Comparison of ENCODE assay signal across 1 cellular context in the genomic region with DNA sequence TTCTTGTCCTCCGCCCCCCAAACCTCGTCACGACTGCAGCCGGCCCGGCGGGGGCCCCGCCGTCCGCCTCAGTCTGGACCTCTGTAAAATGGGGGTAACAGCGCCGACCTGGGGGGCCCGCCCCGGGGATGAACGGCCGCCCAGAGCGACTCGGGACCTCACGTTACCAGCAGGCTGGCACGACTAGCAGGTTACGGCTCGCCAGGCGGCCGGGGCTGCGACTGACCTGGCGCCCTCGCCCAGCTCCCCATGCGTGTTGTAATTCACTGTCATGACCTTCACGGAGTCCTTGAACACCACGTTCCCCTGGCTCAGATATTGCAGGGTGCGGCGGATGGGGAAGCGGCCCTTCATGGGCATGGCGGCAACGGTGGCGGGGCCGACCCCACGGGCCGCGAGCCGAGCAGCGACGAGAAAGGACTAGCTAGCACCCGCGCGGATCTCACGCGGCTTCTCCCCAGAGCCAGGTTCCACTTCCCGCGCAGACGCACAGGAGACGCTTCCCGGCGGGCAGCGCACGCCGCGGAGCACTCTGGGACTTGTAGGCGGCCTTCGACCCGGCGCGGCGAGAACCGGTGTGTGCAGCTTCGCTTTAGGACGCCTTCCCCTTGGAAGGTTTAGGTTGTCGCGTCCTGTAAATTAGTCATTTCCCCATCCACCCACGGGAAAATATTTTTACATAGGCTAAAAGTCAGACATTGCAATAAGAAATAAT.
A peak's percentile ranks its signal among the peaks of the same experiment; 100 is the strongest.
TF ChIP-seq lines count a peak whose summit lies in the region.

A gene (minus strand): TSS at position 481 of the 715 bp plus-strand sequence. CDS start 121 bp downstream, at position 360.

TF ChIP-seq in K562, 482 proteins besides CTCF, POLR2A, EP300 and RAD21 (continued from another document and continues in another):
- TF ChIP-seq, protein P1, sequence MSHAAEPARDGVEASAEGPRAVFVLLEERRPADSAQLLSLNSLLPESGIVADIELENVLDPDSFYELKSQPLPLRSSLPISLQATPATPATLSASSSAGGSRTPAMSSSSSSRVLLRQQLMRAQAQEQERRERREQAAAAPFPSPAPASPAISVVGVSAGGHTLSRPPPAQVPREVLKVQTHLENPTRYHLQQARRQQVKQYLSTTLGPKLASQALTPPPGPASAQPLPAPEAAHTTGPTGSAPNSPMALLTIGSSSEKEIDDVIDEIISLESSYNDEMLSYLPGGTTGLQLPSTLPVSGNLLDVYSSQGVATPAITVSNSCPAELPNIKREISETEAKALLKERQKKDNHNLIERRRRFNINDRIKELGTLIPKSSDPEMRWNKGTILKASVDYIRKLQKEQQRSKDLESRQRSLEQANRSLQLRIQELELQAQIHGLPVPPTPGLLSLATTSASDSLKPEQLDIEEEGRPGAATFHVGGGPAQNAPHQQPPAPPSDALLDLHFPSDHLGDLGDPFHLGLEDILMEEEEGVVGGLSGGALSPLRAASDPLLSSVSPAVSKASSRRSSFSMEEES (CRISPR knock-in tag; IDR thresholded peaks at IDR 0.05): no peak
- 0 out of 2 replicates have a peak, but pooled peaks have one; percentile 48 for TF ChIP-seq ELF1 (tag; IDR thresholded peaks at IDR 0.05)
- TF ChIP-seq, protein P2, sequence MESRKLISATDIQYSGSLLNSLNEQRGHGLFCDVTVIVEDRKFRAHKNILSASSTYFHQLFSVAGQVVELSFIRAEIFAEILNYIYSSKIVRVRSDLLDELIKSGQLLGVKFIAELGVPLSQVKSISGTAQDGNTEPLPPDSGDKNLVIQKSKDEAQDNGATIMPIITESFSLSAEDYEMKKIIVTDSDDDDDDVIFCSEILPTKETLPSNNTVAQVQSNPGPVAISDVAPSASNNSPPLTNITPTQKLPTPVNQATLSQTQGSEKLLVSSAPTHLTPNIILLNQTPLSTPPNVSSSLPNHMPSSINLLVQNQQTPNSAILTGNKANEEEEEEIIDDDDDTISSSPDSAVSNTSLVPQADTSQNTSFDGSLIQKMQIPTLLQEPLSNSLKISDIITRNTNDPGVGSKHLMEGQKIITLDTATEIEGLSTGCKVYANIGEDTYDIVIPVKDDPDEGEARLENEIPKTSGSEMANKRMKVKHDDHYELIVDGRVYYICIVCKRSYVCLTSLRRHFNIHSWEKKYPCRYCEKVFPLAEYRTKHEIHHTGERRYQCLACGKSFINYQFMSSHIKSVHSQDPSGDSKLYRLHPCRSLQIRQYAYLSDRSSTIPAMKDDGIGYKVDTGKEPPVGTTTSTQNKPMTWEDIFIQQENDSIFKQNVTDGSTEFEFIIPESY (CRISPR knock-in tag; IDR thresholded peaks at IDR 0.05): peak; percentile 20; the same call in 1 of the 2 replicates
- no peak for TF ChIP-seq ZNF41 (CRISPR knock-in tag; conservative IDR thresholded peaks at IDR 0.05)
- peak; percentile 51 for TF ChIP-seq PHF20 (IDR thresholded peaks at IDR 0.05; ENCODE audit: partially characterized antibody)
- peak; percentile 45; the same call in 1 of the 2 replicates for TF ChIP-seq MXI1 (IDR thresholded peaks at IDR 0.05; ENCODE audit: low read depth, low read length)
- peak; percentile 72 for TF ChIP-seq SP1 (CRISPR knock-in tag; IDR thresholded peaks at IDR 0.05)
- TF ChIP-seq, protein P3, sequence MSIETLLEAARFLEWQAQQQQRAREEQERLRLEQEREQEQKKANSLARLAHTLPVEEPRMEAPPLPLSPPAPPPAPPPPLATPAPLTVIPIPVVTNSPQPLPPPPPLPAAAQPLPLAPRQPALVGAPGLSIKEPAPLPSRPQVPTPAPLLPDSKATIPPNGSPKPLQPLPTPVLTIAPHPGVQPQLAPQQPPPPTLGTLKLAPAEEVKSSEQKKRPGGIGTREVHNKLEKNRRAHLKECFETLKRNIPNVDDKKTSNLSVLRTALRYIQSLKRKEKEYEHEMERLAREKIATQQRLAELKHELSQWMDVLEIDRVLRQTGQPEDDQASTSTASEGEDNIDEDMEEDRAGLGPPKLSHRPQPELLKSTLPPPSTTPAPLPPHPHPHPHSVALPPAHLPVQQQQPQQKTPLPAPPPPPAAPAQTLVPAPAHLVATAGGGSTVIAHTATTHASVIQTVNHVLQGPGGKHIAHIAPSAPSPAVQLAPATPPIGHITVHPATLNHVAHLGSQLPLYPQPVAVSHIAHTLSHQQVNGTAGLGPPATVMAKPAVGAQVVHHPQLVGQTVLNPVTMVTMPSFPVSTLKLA (conservative IDR thresholded peaks at IDR 0.05): peak; percentile 76 to 92
- peak; percentile 90 for TF ChIP-seq TBP (optimal IDR thresholded peaks at IDR 0.05; ENCODE audit: low read depth, low read length)
- TF ChIP-seq STAG1 (CRISPR knock-in tag; IDR thresholded peaks at IDR 0.05; ENCODE audit: borderline replicate concordance): no peak
- TF ChIP-seq COPS2 (conservative IDR thresholded peaks at IDR 0.05): no peak
- TF ChIP-seq, protein P4, sequence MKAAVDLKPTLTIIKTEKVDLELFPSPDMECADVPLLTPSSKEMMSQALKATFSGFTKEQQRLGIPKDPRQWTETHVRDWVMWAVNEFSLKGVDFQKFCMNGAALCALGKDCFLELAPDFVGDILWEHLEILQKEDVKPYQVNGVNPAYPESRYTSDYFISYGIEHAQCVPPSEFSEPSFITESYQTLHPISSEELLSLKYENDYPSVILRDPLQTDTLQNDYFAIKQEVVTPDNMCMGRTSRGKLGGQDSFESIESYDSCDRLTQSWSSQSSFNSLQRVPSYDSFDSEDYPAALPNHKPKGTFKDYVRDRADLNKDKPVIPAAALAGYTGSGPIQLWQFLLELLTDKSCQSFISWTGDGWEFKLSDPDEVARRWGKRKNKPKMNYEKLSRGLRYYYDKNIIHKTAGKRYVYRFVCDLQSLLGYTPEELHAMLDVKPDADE (conservative IDR thresholded peaks at IDR 0.05; ENCODE audit: control insufficient read depth, low read depth, low read length): peak; percentile 89
- TF ChIP-seq, protein P5, sequence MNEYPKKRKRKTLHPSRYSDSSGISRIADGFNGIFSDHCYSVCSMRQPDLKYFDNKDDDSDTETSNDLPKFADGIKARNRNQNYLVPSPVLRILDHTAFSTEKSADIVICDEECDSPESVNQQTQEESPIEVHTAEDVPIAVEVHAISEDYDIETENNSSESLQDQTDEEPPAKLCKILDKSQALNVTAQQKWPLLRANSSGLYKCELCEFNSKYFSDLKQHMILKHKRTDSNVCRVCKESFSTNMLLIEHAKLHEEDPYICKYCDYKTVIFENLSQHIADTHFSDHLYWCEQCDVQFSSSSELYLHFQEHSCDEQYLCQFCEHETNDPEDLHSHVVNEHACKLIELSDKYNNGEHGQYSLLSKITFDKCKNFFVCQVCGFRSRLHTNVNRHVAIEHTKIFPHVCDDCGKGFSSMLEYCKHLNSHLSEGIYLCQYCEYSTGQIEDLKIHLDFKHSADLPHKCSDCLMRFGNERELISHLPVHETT (CRISPR knock-in tag; conservative IDR thresholded peaks at IDR 0.05 in 1 of 2, IDR thresholded peaks at IDR 0.05 in 1 of 2): peak in 1 of 2 experiments; percentile 89; a peak in 2 of 4 replicates
- no peak for TF ChIP-seq HMG20B (CRISPR knock-in tag; IDR thresholded peaks at IDR 0.05)
- TF ChIP-seq ZC3H11A (IDR thresholded peaks at IDR 0.05; ENCODE audit: low read depth, low read length): no peak
- TF ChIP-seq TAF9B (IDR thresholded peaks at IDR 0.05; ENCODE audit: partially characterized antibody): no peak
- no peak for TF ChIP-seq PTTG1 (tag; IDR thresholded peaks at IDR 0.05; ENCODE audit: low read depth)
- no peak for TF ChIP-seq ZNF778 (CRISPR knock-in tag; IDR thresholded peaks at IDR 0.05)
- no peak for TF ChIP-seq ETV6 (IDR thresholded peaks at IDR 0.05; ENCODE audit: borderline replicate concordance in 1 of 2, low read depth in 2 of 2, low read length in 1 of 2)
- no peak for TF ChIP-seq ETV6 (CRISPR knock-in tag; IDR thresholded peaks at IDR 0.05; ENCODE audit: borderline replicate concordance)
- TF ChIP-seq CBFB (CRISPR knock-in tag; IDR thresholded peaks at IDR 0.05): peak; percentile 87; the same call in 1 of the 2 replicates
- no peak for TF ChIP-seq KLF10 (CRISPR knock-in tag; IDR thresholded peaks at IDR 0.05)
- TF ChIP-seq CTBP1 (IDR thresholded peaks at IDR 0.05; ENCODE audit: borderline replicate concordance): peak; percentile 40; the same call in 1 of the 2 replicates
- peak; percentile 88 for TF ChIP-seq NR2C2 (CRISPR knock-in tag; IDR thresholded peaks at IDR 0.05)
- TF ChIP-seq NR2C2 (tag; IDR thresholded peaks at IDR 0.05): no peak
- TF ChIP-seq SMAD3 (CRISPR knock-in tag; conservative IDR thresholded peaks at IDR 0.05): 0 out of 2 replicates have a peak, but pooled peaks have one; percentile 18
- TF ChIP-seq, protein P6, sequence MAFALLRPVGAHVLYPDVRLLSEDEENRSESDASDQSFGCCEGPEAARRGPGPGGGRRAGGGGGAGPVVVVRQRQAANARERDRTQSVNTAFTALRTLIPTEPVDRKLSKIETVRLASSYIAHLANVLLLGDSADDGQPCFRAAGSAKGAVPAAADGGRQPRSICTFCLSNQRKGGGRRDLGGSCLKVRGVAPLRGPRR (CRISPR knock-in tag; IDR thresholded peaks at IDR 0.05): no peak
- TF ChIP-seq CEBPG (CRISPR knock-in tag; IDR thresholded peaks at IDR 0.05): peak; percentile 75
- TF ChIP-seq CEBPG (tag; conservative IDR thresholded peaks at IDR 0.05 in 1 of 2, IDR thresholded peaks at IDR 0.05 in 1 of 2): peak in 1 of 2 experiments; percentile 31; a peak in 1 of 4 replicates
- no peak for TF ChIP-seq ARID2 (IDR thresholded peaks at IDR 0.05)
- TF ChIP-seq TGIF2 (CRISPR knock-in tag; IDR thresholded peaks at IDR 0.05): no peak
- TF ChIP-seq, protein P7, sequence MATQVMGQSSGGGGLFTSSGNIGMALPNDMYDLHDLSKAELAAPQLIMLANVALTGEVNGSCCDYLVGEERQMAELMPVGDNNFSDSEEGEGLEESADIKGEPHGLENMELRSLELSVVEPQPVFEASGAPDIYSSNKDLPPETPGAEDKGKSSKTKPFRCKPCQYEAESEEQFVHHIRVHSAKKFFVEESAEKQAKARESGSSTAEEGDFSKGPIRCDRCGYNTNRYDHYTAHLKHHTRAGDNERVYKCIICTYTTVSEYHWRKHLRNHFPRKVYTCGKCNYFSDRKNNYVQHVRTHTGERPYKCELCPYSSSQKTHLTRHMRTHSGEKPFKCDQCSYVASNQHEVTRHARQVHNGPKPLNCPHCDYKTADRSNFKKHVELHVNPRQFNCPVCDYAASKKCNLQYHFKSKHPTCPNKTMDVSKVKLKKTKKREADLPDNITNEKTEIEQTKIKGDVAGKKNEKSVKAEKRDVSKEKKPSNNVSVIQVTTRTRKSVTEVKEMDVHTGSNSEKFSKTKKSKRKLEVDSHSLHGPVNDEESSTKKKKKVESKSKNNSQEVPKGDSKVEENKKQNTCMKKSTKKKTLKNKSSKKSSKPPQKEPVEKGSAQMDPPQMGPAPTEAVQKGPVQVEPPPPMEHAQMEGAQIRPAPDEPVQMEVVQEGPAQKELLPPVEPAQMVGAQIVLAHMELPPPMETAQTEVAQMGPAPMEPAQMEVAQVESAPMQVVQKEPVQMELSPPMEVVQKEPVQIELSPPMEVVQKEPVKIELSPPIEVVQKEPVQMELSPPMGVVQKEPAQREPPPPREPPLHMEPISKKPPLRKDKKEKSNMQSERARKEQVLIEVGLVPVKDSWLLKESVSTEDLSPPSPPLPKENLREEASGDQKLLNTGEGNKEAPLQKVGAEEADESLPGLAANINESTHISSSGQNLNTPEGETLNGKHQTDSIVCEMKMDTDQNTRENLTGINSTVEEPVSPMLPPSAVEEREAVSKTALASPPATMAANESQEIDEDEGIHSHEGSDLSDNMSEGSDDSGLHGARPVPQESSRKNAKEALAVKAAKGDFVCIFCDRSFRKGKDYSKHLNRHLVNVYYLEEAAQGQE (CRISPR knock-in tag; IDR thresholded peaks at IDR 0.05; ENCODE audit: low read depth): peak; percentile 81
- no peak for TF ChIP-seq DPF2 (IDR thresholded peaks at IDR 0.05)
- TF ChIP-seq, protein P8, sequence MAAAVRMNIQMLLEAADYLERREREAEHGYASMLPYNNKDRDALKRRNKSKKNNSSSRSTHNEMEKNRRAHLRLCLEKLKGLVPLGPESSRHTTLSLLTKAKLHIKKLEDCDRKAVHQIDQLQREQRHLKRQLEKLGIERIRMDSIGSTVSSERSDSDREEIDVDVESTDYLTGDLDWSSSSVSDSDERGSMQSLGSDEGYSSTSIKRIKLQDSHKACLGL (CRISPR knock-in tag; IDR thresholded peaks at IDR 0.05; ENCODE audit: borderline replicate concordance, poor library complexity, severe bottlenecking): no peak
- TF ChIP-seq ERF (CRISPR knock-in tag; IDR thresholded peaks at IDR 0.05): peak; percentile 91
- peak; percentile 81 for TF ChIP-seq SAP30 (IDR thresholded peaks at IDR 0.05; ENCODE audit: borderline replicate concordance, insufficient read depth, low read depth, low read length, poor library complexity, severe bottlenecking)
- TF ChIP-seq, protein P9, sequence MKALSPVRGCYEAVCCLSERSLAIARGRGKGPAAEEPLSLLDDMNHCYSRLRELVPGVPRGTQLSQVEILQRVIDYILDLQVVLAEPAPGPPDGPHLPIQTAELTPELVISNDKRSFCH (CRISPR knock-in tag; IDR thresholded peaks at IDR 0.05): no peak
- TF ChIP-seq, protein P9 (tag; IDR thresholded peaks at IDR 0.05): peak; percentile 33; the same call in 1 of the 2 replicates
- peak; percentile 84 for TF ChIP-seq GABPB1 (CRISPR knock-in tag; IDR thresholded peaks at IDR 0.05)
- TF ChIP-seq ZNF263 (CRISPR knock-in tag; IDR thresholded peaks at IDR 0.05; ENCODE audit: borderline replicate concordance): peak; percentile 45; the same call in 1 of the 2 replicates
- TF ChIP-seq PTBP1 (IDR thresholded peaks at IDR 0.05; ENCODE audit: low read depth, low read length): 0 out of 2 replicates have a peak, but pooled peaks have one; percentile 56
- peak; percentile 69; the same call in 1 of the 2 replicates for TF ChIP-seq POLR2AphosphoS2 (IDR thresholded peaks at IDR 0.05; ENCODE audit: low read length)
- 0 out of 4 replicates have a peak, but pooled peaks of 1 of the 2 experiments have one; percentile 50 for TF ChIP-seq RCOR1 (IDR thresholded peaks at IDR 0.05; ENCODE audit: borderline replicate concordance in 1 of 2, low read depth in 2 of 2, low read length in 2 of 2)
- peak; percentile 42 for TF ChIP-seq HDAC2 (IDR thresholded peaks at IDR 0.05)
- TF ChIP-seq ZNF780A (CRISPR knock-in tag; IDR thresholded peaks at IDR 0.05): no peak
- TF ChIP-seq, protein P10, sequence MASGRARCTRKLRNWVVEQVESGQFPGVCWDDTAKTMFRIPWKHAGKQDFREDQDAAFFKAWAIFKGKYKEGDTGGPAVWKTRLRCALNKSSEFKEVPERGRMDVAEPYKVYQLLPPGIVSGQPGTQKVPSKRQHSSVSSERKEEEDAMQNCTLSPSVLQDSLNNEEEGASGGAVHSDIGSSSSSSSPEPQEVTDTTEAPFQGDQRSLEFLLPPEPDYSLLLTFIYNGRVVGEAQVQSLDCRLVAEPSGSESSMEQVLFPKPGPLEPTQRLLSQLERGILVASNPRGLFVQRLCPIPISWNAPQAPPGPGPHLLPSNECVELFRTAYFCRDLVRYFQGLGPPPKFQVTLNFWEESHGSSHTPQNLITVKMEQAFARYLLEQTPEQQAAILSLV (tag; IDR thresholded peaks at IDR 0.05): no peak
